7 cellular contexts compared by ENCODE assay signal in the genomic region with DNA sequence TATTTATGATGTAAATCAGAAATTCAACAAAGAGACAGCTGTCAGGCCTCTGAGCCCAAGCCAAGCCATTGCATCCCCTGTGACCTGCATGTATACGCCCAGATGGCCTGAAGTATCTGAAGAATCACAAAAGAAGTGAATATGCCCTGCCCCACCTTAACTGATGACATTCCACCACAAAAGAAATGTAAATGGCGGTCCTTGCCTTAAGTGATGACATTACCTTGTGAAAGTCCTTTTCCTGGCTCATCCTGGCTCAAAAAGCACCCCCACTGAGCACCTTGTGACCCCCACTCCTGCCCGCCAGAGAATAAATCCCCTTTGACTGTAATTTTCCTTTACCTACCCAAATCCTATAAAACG.
DNase-seq lines count a peak whose midpoint lies in the region; ATAC-seq and TF ChIP-seq lines count a peak whose summit lies in the region.
"Not testable (repeated sequence)": the region's sequence is repeated elsewhere in the genome, so short reads cannot be mapped to it uniquely, and the experiment has no call there.

No MANE protein-coding gene starts in this region.

- H3K9ac ChIP-seq in HUES48 (ENCODE audit: low read depth, low read length) = not testable (repeated sequence)
- H3K9ac ChIP-seq in iPS-18a (ENCODE audit: low read length) = peak overlapping the region; percentile 65

- not testable (repeated sequence) for H3K36me3 ChIP-seq in GM23338 (ENCODE audit: insufficient read depth); HUES48 (ENCODE audit: control insufficient read depth, insufficient read depth, low read length); iPS-18a (ENCODE audit: control insufficient read depth, low read depth, low read length)

- not testable (repeated sequence) for H2AFZ ChIP-seq in GM23338

- DNase-seq in GM23338 (ENCODE audit: low spot score) = peak; percentile 69
- not testable (repeated sequence) for DNase-seq in WTC11 (ENCODE audit: low spot score); endothelial cell (ENCODE audit: low spot score); nephron progenitor cell
- peak; percentile 47 for DNase-seq in iPS DF 19.7 (ENCODE audit: low read depth, low spot score)

- H4K20me1 ChIP-seq in GM23338 (replicated peaks; ENCODE audit: insufficient read depth) = not testable (repeated sequence)

- H3K27me3 Mint-ChIP-seq in GM23338 (ENCODE audit: insufficient read depth, low read depth, poor library complexity) (peaks cover 29% of the 10 kb centered on the region), nephron progenitor cell (ENCODE audit: low read depth, poor library complexity) (peaks cover 52% of the 10 kb centered on the region)
- not testable (repeated sequence) for H3K27me3 Mint-ChIP-seq in WTC11 (ENCODE audit: low read depth); endothelial cell (ENCODE audit: unreplicated experiment)

- peaks cover 44% of the 10 kb centered on the region for H3K79me2 ChIP-seq in GM23338 (replicated peaks; ENCODE audit: insufficient read depth)

- not testable (repeated sequence) for TF ChIP-seq CTCF in GM23338 (conservative IDR thresholded peaks at IDR 0.05; ENCODE audit: low read depth in 2 of 2); WTC11 (IDR thresholded peaks at IDR 0.05); endothelial cell (IDR thresholded peaks at IDR 0.05; ENCODE audit: unreplicated experiment); nephron progenitor cell (IDR thresholded peaks at IDR 0.05)

- peak overlapping the region; percentile 94 for H3K4me2 ChIP-seq in GM23338

- H3K4me3 Mint-ChIP-seq in GM23338 (peak overlapping the region; percentile 100), WTC11 (peak overlapping the region; percentile 100), endothelial cell (ENCODE audit: unreplicated experiment) (peak overlapping the region; percentile 68), nephron progenitor cell (peak overlapping the region; percentile 71)

- H3K27ac Mint-ChIP-seq in GM23338 (peak overlapping the region; percentile 99), WTC11 (peak overlapping the region; percentile 100)
- H3K27ac Mint-ChIP-seq in endothelial cell (ENCODE audit: unreplicated experiment); nephron progenitor cell: not testable (repeated sequence)

- H3K4me3 ChIP-seq in GM23338 (peak overlapping the region; percentile 98), HUES48 (ENCODE audit: low read depth, low read length) (peak overlapping the region; percentile 56; the same call in 1 of the 2 replicates), iPS-18a (ENCODE audit: low read length) (peak overlapping the region; percentile 71)

- H3K9me2 ChIP-seq in GM23338 (ENCODE audit: insufficient read depth) = not testable (repeated sequence)

- CTCF ChIA-PET in WTC11 (lab: Charles Lee) = not testable (repeated sequence)

- H3K4me1 ChIP-seq in GM23338 (ENCODE audit: insufficient read depth) (peaks cover 18% of the 10 kb centered on the region), HUES48 (ENCODE audit: control insufficient read depth, insufficient read depth, low read length) (peaks cover 11% of the 10 kb centered on the region; the same call in 1 of the 2 replicates), iPS-18a (ENCODE audit: control insufficient read depth, low read depth, low read length) (peaks cover 12% of the 10 kb centered on the region)

- POLR2A ChIA-PET in WTC11 (lab: Charles Lee) = not testable (repeated sequence)

- peak overlapping the region; percentile 83; the same call in 1 of the 2 replicates for H3K27ac ChIP-seq in GM23338 (ENCODE audit: low read depth)
- H3K27ac ChIP-seq in HUES48 (ENCODE audit: low read depth, low read length); iPS-18a (ENCODE audit: low read length): not testable (repeated sequence)

- ATAC-seq in GM23338 (peak; percentile 88), WTC11 (peak; percentile 73)

- not testable (repeated sequence) for H3K9me3 ChIP-seq in HUES48 (ENCODE audit: control insufficient read depth, insufficient read depth, low read length); iPS-18a (ENCODE audit: control insufficient read depth, low read depth, low read length)

- not testable (repeated sequence) for H3F3A ChIP-seq in GM23338 (replicated peaks; ENCODE audit: low read depth)

- H3K27me3 ChIP-seq in GM23338 (ENCODE audit: insufficient read depth); HUES48 (ENCODE audit: control insufficient read depth, insufficient read depth, low read length); iPS-18a (ENCODE audit: control insufficient read depth, insufficient read depth, low read length): not testable (repeated sequence)

- peaks cover 31% of the 10 kb centered on the region for H3K4me1 Mint-ChIP-seq in GM23338
- peaks cover 51% of the 10 kb centered on the region for H3K4me1 Mint-ChIP-seq in WTC11
- H3K4me1 Mint-ChIP-seq in endothelial cell (ENCODE audit: unreplicated experiment) = peaks cover 25% of the 10 kb centered on the region
- H3K4me1 Mint-ChIP-seq in nephron progenitor cell = peaks cover 27% of the 10 kb centered on the region

- peaks cover 17% of the 10 kb centered on the region for H3K9me3 Mint-ChIP-seq in GM23338
- not testable (repeated sequence) for H3K9me3 Mint-ChIP-seq in WTC11; endothelial cell (ENCODE audit: unreplicated experiment); nephron progenitor cell

- H3K36me3 Mint-ChIP-seq in GM23338 (ENCODE audit: low read depth) (peaks cover 65% of the 10 kb centered on the region), WTC11 (peaks cover 61% of the 10 kb centered on the region)
- not testable (repeated sequence) for H3K36me3 Mint-ChIP-seq in endothelial cell (ENCODE audit: low read depth, unreplicated experiment); nephron progenitor cell (ENCODE audit: low read depth)

TF ChIP-seq in WTC11, 78 proteins besides CTCF, POLR2A, EP300 and RAD21:
- TF ChIP-seq, protein P1, sequence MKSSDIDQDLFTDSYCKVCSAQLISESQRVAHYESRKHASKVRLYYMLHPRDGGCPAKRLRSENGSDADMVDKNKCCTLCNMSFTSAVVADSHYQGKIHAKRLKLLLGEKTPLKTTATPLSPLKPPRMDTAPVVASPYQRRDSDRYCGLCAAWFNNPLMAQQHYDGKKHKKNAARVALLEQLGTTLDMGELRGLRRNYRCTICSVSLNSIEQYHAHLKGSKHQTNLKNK (CRISPR knock-in tag; IDR thresholded peaks at IDR 0.05) = peak; percentile 65; the same call in 1 of the 2 replicates
- TF ChIP-seq, protein P2, sequence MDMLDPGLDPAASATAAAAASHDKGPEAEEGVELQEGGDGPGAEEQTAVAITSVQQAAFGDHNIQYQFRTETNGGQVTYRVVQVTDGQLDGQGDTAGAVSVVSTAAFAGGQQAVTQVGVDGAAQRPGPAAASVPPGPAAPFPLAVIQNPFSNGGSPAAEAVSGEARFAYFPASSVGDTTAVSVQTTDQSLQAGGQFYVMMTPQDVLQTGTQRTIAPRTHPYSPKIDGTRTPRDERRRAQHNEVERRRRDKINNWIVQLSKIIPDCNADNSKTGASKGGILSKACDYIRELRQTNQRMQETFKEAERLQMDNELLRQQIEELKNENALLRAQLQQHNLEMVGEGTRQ (CRISPR knock-in tag; IDR thresholded peaks at IDR 0.05) = peak; percentile 10; the same call in 1 of the 2 replicates
- TF ChIP-seq FOXK1 (CRISPR knock-in tag; IDR thresholded peaks at IDR 0.05) = peak; percentile 40; the same call in 1 of the 2 replicates
- TF ChIP-seq TEAD1 (CRISPR knock-in tag; IDR thresholded peaks at IDR 0.05) = peak; percentile 90; the same call in 1 of the 2 replicates
